In genomic region chr17:74210191-74211140, GRCh38 we compare ENCODE assay signal across 8 cellular contexts. TPM values are rescaled to one million over a fixed set of nuclear protein-coding genes. Genes with fewer than 3 reads are reported as not detected.
DNase-seq lines count a peak whose midpoint lies in the region; ATAC-seq and TF ChIP-seq lines count a peak whose summit lies in the region.

No MANE protein-coding gene starts in this region.

- H3K36me3 Mint-ChIP-seq in activated naive CD4-positive, alpha-beta T cell treated with anti-CD3 and anti-CD28 coated beads, Interleukin-2, amount 50 U/mL, for 24 hours: peaks cover 18% of the 10 kb centered on the region

- H4K91ac ChIP-seq in IMR-90 (ENCODE audit: insufficient read depth, low read depth, low read length): no peak overlapping the region

- WGBS in IMR-90 (ENCODE audit: extremely low coverage in 2 of 2, insufficient read length in 1 of 2), 2 experiments: 52% methylated on average over 6 of the region's 18 CpGs; no CpG with 5 or more reads in 1 of the 2 experiments

- H4K20me1 ChIP-seq in IMR-90 (ENCODE audit: insufficient read depth, low read length): peaks cover 58% of the 10 kb centered on the region

- peaks cover 30% of the 10 kb centered on the region for H3K36me3 ChIP-seq in IMR-90 (ENCODE audit: control insufficient read depth, insufficient read depth, low read length)

- H3K4me1 ChIP-seq in IMR-90 (ENCODE audit: control insufficient read depth, insufficient read depth, low read length): peaks cover 13% of the 10 kb centered on the region

- H3K9me1 ChIP-seq in IMR-90 (ENCODE audit: insufficient read depth, low read length): no peaks in the 10 kb centered on the region

- in situ Hi-C loops in IMR-90 (cut with MboI; ENCODE audit: low sequenced_read_pairs): loop anchor here (25.0 kb wide), 1 partner anchor 652 kb away; the partner anchor contains the start of genes FDXR and GRIN2C

- no peak overlapping the region for H3K18ac ChIP-seq in IMR-90 (ENCODE audit: low read depth, low read length)

- TF ChIP-seq RAD21 in IMR-90 (IDR thresholded peaks at IDR 0.05; ENCODE audit: low read length): peak; percentile 60

- H2BK20ac ChIP-seq in IMR-90 (ENCODE audit: low read depth, low read length): no peak overlapping the region

- H4K5ac ChIP-seq in IMR-90 (ENCODE audit: low read depth, low read length): no peak overlapping the region

- no peak overlapping the region for H2BK5ac ChIP-seq in IMR-90 (ENCODE audit: low read depth, low read length, poor library complexity, severe bottlenecking)

- H3K79me1 ChIP-seq in IMR-90 (ENCODE audit: low read depth in 1 of 2, low read length in 2 of 2): peaks cover 15 to 32% of the 10 kb centered on the region in 2 experiments

- H3K4me3 ChIP-seq in IMR-90 (ENCODE audit: insufficient read depth, low read depth, low read length): no peak overlapping the region

- H3K27me3 Mint-ChIP-seq in activated naive CD4-positive, alpha-beta T cell treated with anti-CD3 and anti-CD28 coated beads, Interleukin-2, amount 50 U/mL, for 24 hours: no peaks in the 10 kb centered on the region

- POLR2A ChIA-PET in IMR-90 (lab: Charles Lee; ENCODE audit: unreplicated experiment): no interaction called here

- no peak overlapping the region for H4K8ac ChIP-seq in IMR-90 (ENCODE audit: low read depth in 2 of 2, low read length in 2 of 2)

- dilution Hi-C loops in IMR-90 (cut with HindIII; ENCODE audit: low sequenced_read_pairs, unreplicated experiment): no loop called here

- CTCF ChIA-PET in IMR-90 (lab: Yijun Ruan, JAX): no interaction called here

- intact Hi-C loops in IMR-90 (cut with micrococcal nuclease): loop anchor here (1.0 kb wide), 1 partner anchor 247 kb away; no protein-coding TSS in a partner anchor
- intact Hi-C loops in posterior vena cava (cut with DNase I): loop anchor here in 1 of 2 donors (10.0 kb wide), 1 partner anchor 244 kb away; no protein-coding TSS in a partner anchor

- peak overlapping the region; percentile 33 for H2AK9ac ChIP-seq in IMR-90 (replicated peaks; ENCODE audit: low read depth, low read length, poor library complexity)

- H2BK120ac ChIP-seq in IMR-90 (ENCODE audit: low read depth, low read length): no peak overlapping the region

- TF ChIP-seq POLR2A in IMR-90 (IDR thresholded peaks at IDR 0.05; ENCODE audit: low read depth, low read length): peak; percentile 39

- H3K4me1 Mint-ChIP-seq in activated naive CD4-positive, alpha-beta T cell treated with anti-CD3 and anti-CD28 coated beads, Interleukin-2, amount 50 U/mL, for 24 hours: peaks cover 56% of the 10 kb centered on the region

- H2BK15ac ChIP-seq in IMR-90 (ENCODE audit: low read depth, low read length): no peak overlapping the region

- DNase-seq in EH (ENCODE audit: low read depth): peak; percentile 63
- DNase-seq in IMR-90: peak; percentile 58
- peak; percentile 31 for DNase-seq in SKM-1 (lab: John Stamatoyannopoulos, UW; ENCODE audit: unreplicated experiment)
- peak; percentile 75 for DNase-seq in glomerular visceral epithelial cell (ENCODE audit: extremely low spot score)
- DNase-seq in posterior vena cava (ENCODE audit: low spot score): peak; percentile 90
- peak; percentile 72 for DNase-seq in ureter (ENCODE audit: low spot score)
- DNase-seq in NCI-H128 (lab: John Stamatoyannopoulos, UW; ENCODE audit: unreplicated experiment): no peak

- H3K4me3 Mint-ChIP-seq in activated naive CD4-positive, alpha-beta T cell treated with anti-CD3 and anti-CD28 coated beads, Interleukin-2, amount 50 U/mL, for 24 hours: peak overlapping the region; percentile 53

- H3K23ac ChIP-seq in IMR-90 (ENCODE audit: low read depth, low read length): no peak overlapping the region

- H3K9me3 Mint-ChIP-seq in activated naive CD4-positive, alpha-beta T cell treated with anti-CD3 and anti-CD28 coated beads, Interleukin-2, amount 50 U/mL, for 24 hours: no peaks in the 10 kb centered on the region

- peak; percentile 92 for TF ChIP-seq CTCF in IMR-90 (conservative IDR thresholded peaks at IDR 0.05; ENCODE audit: low read depth, low read length)

- H2AFZ ChIP-seq in IMR-90 (replicated peaks; ENCODE audit: low read length, poor library complexity): no peak overlapping the region

- no TSS peak for BruUV-seq in IMR-90 (replicated peaks; lab: Mats Ljungman, UMichigan)

- no peak overlapping the region for H3K27ac ChIP-seq in IMR-90 (ENCODE audit: insufficient read depth, low read length)

- H3K14ac ChIP-seq in IMR-90 (replicated peaks; ENCODE audit: low read depth, low read length): no peak overlapping the region

- H3K27ac Mint-ChIP-seq in activated naive CD4-positive, alpha-beta T cell treated with anti-CD3 and anti-CD28 coated beads, Interleukin-2, amount 50 U/mL, for 24 hours: peak overlapping the region; percentile 94

- no peaks in the 10 kb centered on the region for H3K9me3 ChIP-seq in IMR-90 (ENCODE audit: control insufficient read depth, insufficient read depth, low read length)

- H3K27me3 ChIP-seq in IMR-90 (ENCODE audit: control insufficient read depth, insufficient read depth, low read length): no peaks in the 10 kb centered on the region; the same call in 1 of the 2 replicates

- no peak overlapping the region for H3K4me2 ChIP-seq in IMR-90 (ENCODE audit: low read depth, low read length)

- H3K9ac ChIP-seq in IMR-90 (ENCODE audit: low read depth, low read length): no peak overlapping the region

- H2AK5ac ChIP-seq in IMR-90 (ENCODE audit: low read depth, low read length): no peak overlapping the region

- no peak overlapping the region for H3K4ac ChIP-seq in IMR-90 (ENCODE audit: low read depth, low read length)

- H3K56ac ChIP-seq in IMR-90 (ENCODE audit: extremely low read depth, insufficient read depth, low read length): no peak overlapping the region

- ATAC-seq in IMR-90 (ENCODE audit: low read depth): peak; percentile 21; the same call in 1 of the 2 replicates

TF ChIP-seq in IMR-90, 13 proteins besides CTCF, POLR2A, EP300 and RAD21:
- TF ChIP-seq NFE2L2 (IDR thresholded peaks at IDR 0.05; ENCODE audit: low read depth, low read length) (no peak), USF2 (IDR thresholded peaks at IDR 0.05; ENCODE audit: low read depth, low read length) (no peak), BHLHE40 (IDR thresholded peaks at IDR 0.05; ENCODE audit: low read depth, low read length) (no peak), CEBPB (IDR thresholded peaks at IDR 0.05; ENCODE audit: low read depth, low read length) (no peak), ELK1 (IDR thresholded peaks at IDR 0.05; ENCODE audit: borderline replicate concordance, low read depth, low read length) (no peak), RFX5 (IDR thresholded peaks at IDR 0.05; ENCODE audit: low read depth, low read length) (no peak), FOS (IDR thresholded peaks at IDR 0.05; ENCODE audit: low read depth, low read length) (no peak), SMC3 (IDR thresholded peaks at IDR 0.05; ENCODE audit: low read depth, low read length) (peak; percentile 43; the same call in 1 of the 2 replicates), CHD1 (IDR thresholded peaks at IDR 0.05; ENCODE audit: low read depth, low read length) (no peak), MAZ (IDR thresholded peaks at IDR 0.05; ENCODE audit: borderline replicate concordance, low read depth, low read length) (peak; percentile 57; the same call in 1 of the 2 replicates), RCOR1 (IDR thresholded peaks at IDR 0.05; ENCODE audit: insufficient replicate concordance, low read length) (no peak), MAFK (IDR thresholded peaks at IDR 0.05; ENCODE audit: low read depth, low read length) (no peak), MXI1 (IDR thresholded peaks at IDR 0.05; ENCODE audit: borderline replicate concordance, low read depth, low read length) (peak; percentile 17; the same call in 1 of the 2 replicates)

RNA-seq across cellular contexts. Expression of gene TTYH2, which starts 2.9 kb away (rescaled TPM):
- 2.3 and 4.2 TPM in 2 replicates for total RNA-seq in IMR-90 (2012; rRNA removed)
- polyA plus RNA-seq in IMR-90 (2012; rRNA removed): 5.7 and 6.8 TPM in 2 replicates
- 3.1 and 6.8 TPM in 2 replicates for polyA plus RNA-seq in IMR-90 (2012; cell fraction: cytosol; rRNA removed)
- 7.1 and 22.1 TPM in 2 replicates for polyA plus RNA-seq in IMR-90 (2012; cell fraction: nucleus; rRNA removed; ENCODE audit: low replicate concordance)
- total RNA-seq in posterior vena cava: 1 to 10 TPM; 3.2 to 5.5 TPM
- total RNA-seq in ureter: 8.2 TPM

RNA-seq across cellular contexts. Expression of gene RPL38, which starts 7.0 kb away (rescaled TPM):
- total RNA-seq in IMR-90 (2012; rRNA removed): 111 and 296 TPM in 2 replicates
- 527 and 1,407 TPM in 2 replicates for polyA plus RNA-seq in IMR-90 (2012; rRNA removed)
- polyA plus RNA-seq in IMR-90 (2012; cell fraction: cytosol; rRNA removed): 155 and 223 TPM in 2 replicates
- 49.6 and 193 TPM in 2 replicates for polyA plus RNA-seq in IMR-90 (2012; cell fraction: nucleus; rRNA removed; ENCODE audit: low replicate concordance)
- total RNA-seq in posterior vena cava: 100 to 1,000 TPM; 560 to 702 TPM
- total RNA-seq in ureter: 1,081 TPM
